Comparison of ENCODE assay signal across 16 cellular contexts in the genomic region with DNA sequence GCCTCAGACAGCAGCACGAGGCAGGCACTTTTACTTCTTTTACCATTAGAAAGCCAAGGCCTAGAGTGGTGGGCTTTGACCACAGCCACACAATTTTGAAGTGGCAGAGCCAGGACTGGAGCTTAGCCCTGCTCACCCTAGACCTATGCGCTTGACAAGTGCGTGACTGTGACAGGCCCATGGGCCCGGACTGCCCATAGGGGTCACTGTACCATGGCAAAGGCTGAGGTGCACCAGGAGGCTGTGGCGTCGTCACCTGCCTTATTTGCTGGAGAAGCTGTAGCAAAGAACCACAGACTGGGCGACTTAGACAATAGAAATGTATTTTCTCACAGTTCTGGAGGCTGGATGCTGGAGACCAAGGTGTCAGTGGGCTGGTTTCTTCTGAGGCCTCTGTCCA. TPM values are rescaled to one million over a fixed set of nuclear protein-coding genes. Genes with fewer than 3 reads are reported as not detected.
DNase-seq lines count a peak whose midpoint lies in the region; ATAC-seq, FAIRE-seq and TF ChIP-seq lines count a peak whose summit lies in the region.
"Had no signal": no experiment of that assay in that cellular context is flagged by ENCODE, and none has a peak within 500 bp of the region (broad histone marks: within the 10 kb centered on the region; RNA-seq: fewer than 3 reads in every experiment).

No MANE protein-coding gene starts in this region.

- no peaks in the 10 kb centered on the region for H3K79me2 ChIP-seq in PC-3 (ENCODE audit: low read length)
- no peaks in the 10 kb centered on the region for H3K79me2 ChIP-seq in H1 (ENCODE audit: control insufficient read depth in 1 of 2, insufficient read depth in 2 of 2, low read length in 2 of 2)

- TF ChIP-seq CTCF in 22Rv1 (IDR thresholded peaks at IDR 0.05) (peak; percentile 22; the same call in 1 of the 2 replicates), PC-3 (conservative IDR thresholded peaks at IDR 0.05; ENCODE audit: low read depth, low read length) (peak; percentile 38; the same call in 1 of the 2 replicates), H1 (IDR thresholded peaks at IDR 0.05; ENCODE audit: control extremely low read depth in 1 of 3, insufficient read depth in 1 of 3, low read depth in 1 of 3, low read length in 3 of 3) (peak in 2 of 3 experiments; percentile 51 to 66; a peak in 3 of 4 replicates)

- no peak; a peak in 1 of 4 replicates for TF ChIP-seq RAD21 in H1 (IDR thresholded peaks at IDR 0.05 in 1 of 2, conservative IDR thresholded peaks at IDR 0.05 in 1 of 2; ENCODE audit: low read depth in 2 of 2, low read length in 2 of 2)

- no peak overlapping the region for H2BK5ac ChIP-seq in H1 (ENCODE audit: low read depth, low read length)

- H3K56ac ChIP-seq in H1 (replicated peaks; ENCODE audit: insufficient read length, low read depth, low read length), result no peak overlapping the region

- H3K4me3 Mint-ChIP-seq in stimulated activated effector memory CD8-positive, alpha-beta T cell treated with anti-CD3 and anti-CD28 coated beads, Interleukin-12 subunit alpha, Interleukin-12 subunit beta, amount 100 ng/mL, for 72 hours, result no peak overlapping the region
- no peak overlapping the region for H3K4me3 Mint-ChIP-seq in T-helper 2 cell treated with Interferon-gamma antibody and Interleukin-4, amounts not matched to agents 5 μg/mL and 100 μg/mL, for 36 hours

- DNase-seq in COLO668 (lab: John Stamatoyannopoulos, UW; ENCODE audit: unreplicated experiment) (peak; percentile 36), PC-3 (no peak), H1 (ENCODE audit: low read depth in 1 of 2, low spot score in 2 of 2) (no peak), DMS 273 treated with DMSO at 0.1 percent for 48 hours (lab: John Stamatoyannopoulos, UW) (no peak)
- no peak for DNase-seq in stimulated activated effector memory CD8-positive, alpha-beta T cell treated with anti-CD3 and anti-CD28 coated beads, Interleukin-12 subunit alpha, Interleukin-12 subunit beta, amount 100 ng/mL, for 72 hours (ENCODE audit: low spot score in 2 of 2)
- no peak for DNase-seq in T-helper 2 cell treated with Interferon-gamma antibody and Interleukin-4, amounts not matched to agents 5 μg/mL and 100 μg/mL, for 36 hours (ENCODE audit: low spot score)
- DNase-seq: esophagus squamous epithelium, hippocampal formation, left lung, MM.1S, NCI-H2171 had no signal

- H3F3A ChIP-seq in PC-3 (ENCODE audit: low read length, unreplicated experiment), result no peaks in the 10 kb centered on the region

- H3K4me1 ChIP-seq in PC-3 (ENCODE audit: insufficient read depth, low read length), result no peaks in the 10 kb centered on the region; the same call in 1 of the 2 replicates
- peaks cover 0 to 27% (median 9%) of the 10 kb centered on the region in 4 experiments; a peak in 5 of 7 replicates for H3K4me1 ChIP-seq in H1 (replicated peaks in 1 of 4; ENCODE audit: control insufficient read depth in 3 of 4, insufficient read depth in 4 of 4, low read length in 3 of 4)

- ATAC-seq in PC-3, result no peak
- no peak for ATAC-seq in HG03159 (IDR thresholded peaks at IDR 0.05; ENCODE audit: unreplicated experiment)
- no peak for ATAC-seq in stimulated activated effector memory CD8-positive, alpha-beta T cell treated with anti-CD3 and anti-CD28 coated beads, Interleukin-12 subunit alpha, Interleukin-12 subunit beta, amount 100 ng/mL, for 72 hours
- ATAC-seq: left lung had no signal

- H3K4ac ChIP-seq in H1 (replicated peaks; ENCODE audit: insufficient read length, low read depth, low read length), result no peak overlapping the region

- H3K23me2 ChIP-seq in H1 (ENCODE audit: low read depth, low read length), result no peaks in the 10 kb centered on the region; the same call in 1 of the 2 replicates

- H4K91ac ChIP-seq in H1 (replicated peaks; ENCODE audit: insufficient read length, low read length), result no peak overlapping the region

- 87% methylated on average over 7 of the region's 7 CpGs; no CpG with 5 or more reads in 1 of the 2 experiments for WGBS in H1 (ENCODE audit: extremely low coverage in 1 of 2, insufficient coverage in 1 of 2, insufficient read length in 1 of 2, insufficient replicate concordance in 2 of 2, low coverage in 1 of 2, low lambda C conversion rate in 2 of 2, missing lambda C conversion rate in 1 of 2), 2 experiments

- TF ChIP-seq EP300 in H1 (IDR thresholded peaks at IDR 0.05; ENCODE audit: borderline replicate concordance in 1 of 2, low read depth in 2 of 2, low read length in 2 of 2), result no peak

- intact Hi-C loops in PC-3 (cut with micrococcal nuclease), result no loop called here

- no peak overlapping the region for H2BK15ac ChIP-seq in H1 (ENCODE audit: low read length)

- no peaks in the 10 kb centered on the region for H3K79me1 ChIP-seq in H1 (ENCODE audit: low read depth, low read length)

- H4K20me1 ChIP-seq in PC-3 (ENCODE audit: low read length) (no peaks in the 10 kb centered on the region), H1 (replicated peaks in 1 of 2; ENCODE audit: control insufficient read depth in 1 of 2, insufficient read depth in 2 of 2, low read length in 2 of 2) (peaks cover 2 to 4% of the 10 kb centered on the region in 2 experiments)

- no peak overlapping the region for H4K8ac ChIP-seq in H1 (ENCODE audit: extremely low read depth, insufficient read depth, low read length)

- no peaks in the 10 kb centered on the region for H3K9me2 ChIP-seq in PC-3 (replicated peaks; ENCODE audit: low read length)

- H3K4me1 Mint-ChIP-seq in stimulated activated effector memory CD8-positive, alpha-beta T cell treated with anti-CD3 and anti-CD28 coated beads, Interleukin-12 subunit alpha, Interleukin-12 subunit beta, amount 100 ng/mL, for 72 hours, result peaks cover 7% of the 10 kb centered on the region
- peaks cover 5% of the 10 kb centered on the region for H3K4me1 Mint-ChIP-seq in T-helper 2 cell treated with Interferon-gamma antibody and Interleukin-4, amounts not matched to agents 5 μg/mL and 100 μg/mL, for 36 hours (ENCODE audit: low read depth)

- no TSS peak for BruUV-seq in PC-3 (replicated peaks; lab: Mats Ljungman, UMichigan)

- no peak overlapping the region for H3K23ac ChIP-seq in H1 (ENCODE audit: insufficient read length)

- H3K4me3 ChIP-seq in PC-3 (ENCODE audit: low read length) (no peak overlapping the region), H1 (ENCODE audit: extremely low read depth in 1 of 4, insufficient read depth in 2 of 4, low read depth in 3 of 4, low read length in 4 of 4) (no peak overlapping the region)
- H3K4me3 ChIP-seq: esophagus squamous epithelium, left lung, suprapubic skin had no signal

- H3K9ac ChIP-seq in PC-3 (ENCODE audit: low read length) (no peak overlapping the region), H1 (replicated peaks in 1 of 4; ENCODE audit: extremely low read depth in 1 of 4, low read depth in 3 of 4, low read length in 3 of 4) (no peak overlapping the region)

- H3K27ac ChIP-seq in 22Rv1, result no peak overlapping the region
- no peak overlapping the region for H3K27ac ChIP-seq in PC-3 (ENCODE audit: low read length)
- H3K27ac ChIP-seq in H1 (ENCODE audit: low read depth, low read length), result no peak overlapping the region
- H3K27ac ChIP-seq: left lung, suprapubic skin had no signal

- H3K18ac ChIP-seq in H1 (ENCODE audit: extremely low read depth, low read length), result no peak overlapping the region

- no peak overlapping the region for H3K14ac ChIP-seq in H1 (ENCODE audit: insufficient read length)

- H2AFZ ChIP-seq in PC-3 (ENCODE audit: low read length) (no peak overlapping the region), H1 (ENCODE audit: low read length) (no peak overlapping the region)

- H3K36me3 Mint-ChIP-seq in stimulated activated effector memory CD8-positive, alpha-beta T cell treated with anti-CD3 and anti-CD28 coated beads, Interleukin-12 subunit alpha, Interleukin-12 subunit beta, amount 100 ng/mL, for 72 hours, result no peaks in the 10 kb centered on the region
- no peaks in the 10 kb centered on the region for H3K36me3 Mint-ChIP-seq in T-helper 2 cell treated with Interferon-gamma antibody and Interleukin-4, amounts not matched to agents 5 μg/mL and 100 μg/mL, for 36 hours (ENCODE audit: low read depth)

- H2BK20ac ChIP-seq in H1 (ENCODE audit: low read length), result no peak overlapping the region

- no peak for FAIRE-seq in H1 (lab: Jason Lieb, UNC)

- H3K27me3 Mint-ChIP-seq in T-helper 2 cell treated with Interferon-gamma antibody and Interleukin-4, amounts not matched to agents 5 μg/mL and 100 μg/mL, for 36 hours (ENCODE audit: low read depth), result no peaks in the 10 kb centered on the region

- H2AK5ac ChIP-seq in H1 (ENCODE audit: low read depth, low read length), result no peak overlapping the region

- POLR2A ChIA-PET in PC-3 (lab: Charles Lee; ENCODE audit: unreplicated experiment) (no interaction called here), H1 (lab: Charles Lee; ENCODE audit: partially characterized antibody) (interaction anchor here (0.7 to 2.6 kb wide), 2 partner anchors 18 to 21 kb away, joined by 3 to 7 read pairs; no protein-coding TSS in a partner anchor)

- no peaks in the 10 kb centered on the region for H3K27me3 ChIP-seq in PC-3 (ENCODE audit: low read length)
- H3K27me3 ChIP-seq in H1 (replicated peaks in 1 of 4; ENCODE audit: control insufficient read depth in 3 of 4, extremely low read depth in 1 of 4, insufficient read depth in 3 of 4, low read length in 3 of 4), result no peaks in the 10 kb centered on the region
- H3K27me3 ChIP-seq: esophagus squamous epithelium, left lung, suprapubic skin had no signal

- H4K5ac ChIP-seq in H1 (ENCODE audit: insufficient read length, low read depth, low read length), result no peak overlapping the region

- TF ChIP-seq POLR2A in H1 (IDR thresholded peaks at IDR 0.05; ENCODE audit: control extremely low read depth in 1 of 2, low read depth in 2 of 2, low read length in 2 of 2), result no peak

- H3K9me3 Mint-ChIP-seq in stimulated activated effector memory CD8-positive, alpha-beta T cell treated with anti-CD3 and anti-CD28 coated beads, Interleukin-12 subunit alpha, Interleukin-12 subunit beta, amount 100 ng/mL, for 72 hours, result no peaks in the 10 kb centered on the region
- no peaks in the 10 kb centered on the region for H3K9me3 Mint-ChIP-seq in T-helper 2 cell treated with Interferon-gamma antibody and Interleukin-4, amounts not matched to agents 5 μg/mL and 100 μg/mL, for 36 hours

- CTCF ChIA-PET in PC-3 (lab: Charles Lee), result no interaction called here
- CTCF ChIA-PET in H1 (lab: Charles Lee; ENCODE audit: partially characterized antibody), result interaction anchor here (0.5 to 6.1 kb wide), 18 partner anchors 8 to 145 kb away, joined by 3 to 41 read pairs (median 4); no protein-coding TSS in a partner anchor

- no peak overlapping the region for H3K27ac Mint-ChIP-seq in stimulated activated effector memory CD8-positive, alpha-beta T cell treated with anti-CD3 and anti-CD28 coated beads, Interleukin-12 subunit alpha, Interleukin-12 subunit beta, amount 100 ng/mL, for 72 hours
- no peak overlapping the region for H3K27ac Mint-ChIP-seq in T-helper 2 cell treated with Interferon-gamma antibody and Interleukin-4, amounts not matched to agents 5 μg/mL and 100 μg/mL, for 36 hours

- H3K4me2 ChIP-seq in PC-3 (ENCODE audit: low read length) (no peak overlapping the region), H1 (ENCODE audit: insufficient read depth in 1 of 2, low read depth in 2 of 2, low read length in 2 of 2) (no peak overlapping the region)

- no peak overlapping the region for H2BK120ac ChIP-seq in H1 (replicated peaks; ENCODE audit: low read depth, low read length)

- H2BK12ac ChIP-seq in H1 (ENCODE audit: low read depth, low read length), result no peak overlapping the region

- no peaks in the 10 kb centered on the region for H3K9me3 ChIP-seq in PC-3 (ENCODE audit: low read length)
- H3K9me3 ChIP-seq in H1 (ENCODE audit: insufficient read depth in 2 of 2, low read depth in 1 of 2, low read length in 1 of 2), result no peaks in the 10 kb centered on the region
- H3K9me3 ChIP-seq: esophagus squamous epithelium, left lung, suprapubic skin had no signal

- no peaks in the 10 kb centered on the region for H3K36me3 ChIP-seq in PC-3 (ENCODE audit: low read depth, low read length)
- H3K36me3 ChIP-seq in H1 (ENCODE audit: control insufficient read depth in 2 of 4, insufficient read depth in 4 of 4, low read length in 3 of 4), result no peaks in the 10 kb centered on the region; a peak in 1 of 8 replicates

RNA-seq across cellular contexts. Expression of gene TMEM82, which starts 2.6 kb away (rescaled TPM):
- total RNA-seq in PC-3 (2014; rRNA removed), result not detected in 2 replicates
- total RNA-seq in H1 (2021; fragmentation: NEBNext Ultra II Directional; extraction: Animal tissue kit (Norgen Biotek cat#: 25700)), result 0.21 and 0.32 TPM in 2 replicates
- polyA plus RNA-seq in H1 (2011; rRNA removed), result 2.1 and 3.5 TPM in 2 replicates
- 1.5 TPM for polyA plus RNA-seq in H1 (2011; cell fraction: cytosol; rRNA removed)
- 2.0 TPM for polyA plus RNA-seq in H1 (2011; cell fraction: nucleus; rRNA removed)
- 0.46 to 1.7 TPM (median 1.1 TPM) in 4 replicates for polyA plus RNA-seq in H1 (2012, experiment 1 of 2)
- 0.91 TPM for polyA plus RNA-seq in H1 (2012, experiment 2 of 2)
- 0.73 TPM for polyA plus RNA-seq in H1 (2013, experiment 1 of 2)
- 0.66 TPM for polyA plus RNA-seq in H1 (2013, experiment 2 of 2)
- 0.19 and 0.61 TPM in 2 replicates for polyA minus RNA-seq in H1 (2011; rRNA and poly(A)+ RNA removed)
- 1.5 TPM for polyA minus RNA-seq in H1 (2011; cell fraction: cytosol; rRNA and poly(A)+ RNA removed)
- 1.1 TPM for polyA minus RNA-seq in H1 (2011; cell fraction: nucleus; rRNA and poly(A)+ RNA removed)
- total RNA-seq: Daoy, esophagus squamous epithelium, left lung, myocyte, suprapubic skin had no signal

RNA-seq across cellular contexts. Expression of gene SLC25A34, which starts 3.7 kb away (rescaled TPM):
- total RNA-seq in PC-3 (2014; rRNA removed), result 0.44 and 2.6 TPM in 2 replicates
- 0.48 and 0.50 TPM in 2 replicates for total RNA-seq in H1 (2021; fragmentation: NEBNext Ultra II Directional; extraction: Animal tissue kit (Norgen Biotek cat#: 25700))
- polyA plus RNA-seq in H1 (2011; rRNA removed), result 0.62 and 0.75 TPM in 2 replicates
- polyA plus RNA-seq in H1 (2011; cell fraction: cytosol; rRNA removed), result 0.71 TPM
- 1.6 TPM for polyA plus RNA-seq in H1 (2011; cell fraction: nucleus; rRNA removed)
- polyA plus RNA-seq in H1 (2012, experiment 1 of 2), result 0.37 to 0.81 TPM (median 0.54 TPM) in 4 replicates
- 0.28 TPM for polyA plus RNA-seq in H1 (2012, experiment 2 of 2)
- 0.81 TPM for polyA plus RNA-seq in H1 (2013, experiment 1 of 2)
- 0.39 TPM for polyA plus RNA-seq in H1 (2013, experiment 2 of 2)
- polyA minus RNA-seq in H1 (2011; rRNA and poly(A)+ RNA removed), result 0.07 and 0.22 TPM in 2 replicates
- not detected for polyA minus RNA-seq in H1 (2011; cell fraction: cytosol; rRNA and poly(A)+ RNA removed)
- polyA minus RNA-seq in H1 (2011; cell fraction: nucleus; rRNA and poly(A)+ RNA removed), result 0.70 TPM

RNA-seq across cellular contexts. Expression of gene FBLIM1, which starts 18.9 kb away (rescaled TPM):
- total RNA-seq in PC-3 (2014; rRNA removed), result 74.1 and 90.0 TPM in 2 replicates
- 63.2 and 66.6 TPM in 2 replicates for total RNA-seq in H1 (2021; fragmentation: NEBNext Ultra II Directional; extraction: Animal tissue kit (Norgen Biotek cat#: 25700))
- polyA plus RNA-seq in H1 (2011; rRNA removed), result 66.7 and 99.1 TPM in 2 replicates
- polyA plus RNA-seq in H1 (2011; cell fraction: cytosol; rRNA removed), result 86.2 TPM
- polyA plus RNA-seq in H1 (2011; cell fraction: nucleus; rRNA removed), result 79.6 TPM
- 56.8 to 78.0 TPM (median 64.4 TPM) in 4 replicates for polyA plus RNA-seq in H1 (2012, experiment 1 of 2)
- polyA plus RNA-seq in H1 (2012, experiment 2 of 2), result 50.3 TPM
- polyA plus RNA-seq in H1 (2013, experiment 1 of 2), result 62.3 TPM
- polyA plus RNA-seq in H1 (2013, experiment 2 of 2), result 57.2 TPM
- 25.8 and 31.1 TPM in 2 replicates for polyA minus RNA-seq in H1 (2011; rRNA and poly(A)+ RNA removed)
- polyA minus RNA-seq in H1 (2011; cell fraction: cytosol; rRNA and poly(A)+ RNA removed), result 34.8 TPM
- 44.5 TPM for polyA minus RNA-seq in H1 (2011; cell fraction: nucleus; rRNA and poly(A)+ RNA removed)

RNA-seq across cellular contexts. Expression of gene PLEKHM2, which starts 55.6 kb away (rescaled TPM):
- 31.3 and 44.6 TPM in 2 replicates for total RNA-seq in PC-3 (2014; rRNA removed)
- total RNA-seq in H1 (2021; fragmentation: NEBNext Ultra II Directional; extraction: Animal tissue kit (Norgen Biotek cat#: 25700)), result 47.6 and 47.9 TPM in 2 replicates
- polyA plus RNA-seq in H1 (2011; rRNA removed), result 38.3 and 52.7 TPM in 2 replicates
- 38.9 TPM for polyA plus RNA-seq in H1 (2011; cell fraction: cytosol; rRNA removed)
- 73.0 TPM for polyA plus RNA-seq in H1 (2011; cell fraction: nucleus; rRNA removed)
- 22.0 to 43.3 TPM (median 40.8 TPM) in 4 replicates for polyA plus RNA-seq in H1 (2012, experiment 1 of 2)
- polyA plus RNA-seq in H1 (2012, experiment 2 of 2), result 36.7 TPM
- polyA plus RNA-seq in H1 (2013, experiment 1 of 2), result 33.0 TPM
- polyA plus RNA-seq in H1 (2013, experiment 2 of 2), result 33.2 TPM
- 23.2 and 25.2 TPM in 2 replicates for polyA minus RNA-seq in H1 (2011; rRNA and poly(A)+ RNA removed)
- polyA minus RNA-seq in H1 (2011; cell fraction: cytosol; rRNA and poly(A)+ RNA removed), result 30.7 TPM
- 20.5 TPM for polyA minus RNA-seq in H1 (2011; cell fraction: nucleus; rRNA and poly(A)+ RNA removed)
